ENCODE assay signal across 31 cellular contexts in genomic region chr18:24104486-24104885, GRCh38. TPM values are rescaled to one million over a fixed set of nuclear protein-coding genes. Genes with fewer than 3 reads are reported as not detected.
DNase-seq lines count a peak whose midpoint lies in the region; ATAC-seq and TF ChIP-seq lines count a peak whose summit lies in the region.
"Had no signal": no experiment of that assay in that cellular context is flagged by ENCODE, and none has a peak within 500 bp of the region (broad histone marks: within the 10 kb centered on the region; RNA-seq: fewer than 3 reads in every experiment).

No MANE protein-coding gene starts in this region.

- H3K4me3 Mint-ChIP-seq in activated CD8-positive, alpha-beta T cell treated with anti-CD3 and anti-CD28 coated beads for 36 hours, result no peak overlapping the region
- H3K4me3 Mint-ChIP-seq in activated CD8-positive, alpha-beta T cell treated with anti-CD3 and anti-CD28 coated beads, Interleukin-2, amount 10 ng/mL, durations not matched to agents 7 days and 5 days, result no peak overlapping the region
- H3K4me3 Mint-ChIP-seq in central memory CD8-positive, alpha-beta T cell, result no peak overlapping the region
- no peak overlapping the region for H3K4me3 Mint-ChIP-seq in stimulated activated effector memory CD8-positive, alpha-beta T cell treated with anti-CD3 and anti-CD28 coated beads, Interleukin-12 subunit alpha, Interleukin-12 subunit beta, amount 100 ng/mL, for 72 hours
- H3K4me3 Mint-ChIP-seq in activated CD4-positive, alpha-beta memory T cell treated with anti-CD3 and anti-CD28 coated beads, Interleukin-2, amount 10 ng/mL, durations not matched to agents 7 days and 5 days, result no peak overlapping the region
- H3K4me3 Mint-ChIP-seq: CD14-positive monocyte had no signal

- no peak for TF ChIP-seq CTCF in activated CD8-positive, alpha-beta T cell treated with anti-CD3 and anti-CD28 coated beads for 36 hours (IDR thresholded peaks at IDR 0.05)
- TF ChIP-seq CTCF in HEK293 (tag by site-specific recombination; IDR thresholded peaks at IDR 0.05), result no peak

- no peak overlapping the region for H3K4me3 ChIP-seq in HEK293 (ENCODE audit: low read depth, low read length)
- H3K4me3 ChIP-seq: GM12878 had no signal

- peaks cover 0 to 4% of the 10 kb centered on the region in 2 experiments; a peak in 2 of 3 replicates for H3K36me3 ChIP-seq in HEK293 (ENCODE audit: control insufficient read depth in 2 of 2, insufficient read depth in 1 of 2, low read length in 2 of 2)
- H3K36me3 ChIP-seq: BE2C had no signal

- no peak overlapping the region for H3K27ac ChIP-seq in HEK293 (ENCODE audit: extremely low read depth, low read depth, low read length)

- ATAC-seq in activated CD8-positive, alpha-beta T cell treated with anti-CD3 and anti-CD28 coated beads for 36 hours, result no peak
- ATAC-seq in activated CD8-positive, alpha-beta T cell treated with anti-CD3 and anti-CD28 coated beads, Interleukin-2, amount 10 ng/mL, durations not matched to agents 7 days and 5 days, result no peak
- ATAC-seq in central memory CD8-positive, alpha-beta T cell (replicated peaks; ENCODE audit: extremely low read depth, poor library complexity, severe bottlenecking), result no peak
- no peak for ATAC-seq in stimulated activated effector memory CD8-positive, alpha-beta T cell treated with anti-CD3 and anti-CD28 coated beads, Interleukin-12 subunit alpha, Interleukin-12 subunit beta, amount 100 ng/mL, for 72 hours
- ATAC-seq: GM12878, HepG2, PC-3 had no signal

- CTCF ChIA-PET in activated CD8-positive, alpha-beta T cell treated with anti-CD3 and anti-CD28 coated beads for 36 hours (lab: Charles Lee), result no interaction called here
- CTCF ChIA-PET in activated CD8-positive, alpha-beta T cell treated with anti-CD3 and anti-CD28 coated beads, Interleukin-2, amount 10 ng/mL, durations not matched to agents 7 days and 5 days (lab: Charles Lee), result interaction anchor here (1.6 kb wide), 1 partner anchor 11 kb away, joined by 3 read pairs; no protein-coding TSS in a partner anchor
- CTCF ChIA-PET in HEK293 (lab: Yijun Ruan, JAX), result interaction anchor here (0.6 to 1.0 kb wide), 5 partner anchors 15 to 307 kb away, joined by 3 to 5 read pairs (median 4); no protein-coding TSS in a partner anchor
- CTCF ChIA-PET in activated CD4-positive, alpha-beta memory T cell treated with anti-CD3 and anti-CD28 coated beads, Interleukin-2, amount 10 ng/mL, durations not matched to agents 7 days and 5 days (lab: Charles Lee), result no interaction called here

- intact Hi-C loops in activated CD8-positive, alpha-beta T cell treated with anti-CD3 and anti-CD28 coated beads for 36 hours (cut with micrococcal nuclease), result no loop called here

- peak overlapping the region; percentile 33 for H3K27ac Mint-ChIP-seq in activated CD8-positive, alpha-beta T cell treated with anti-CD3 and anti-CD28 coated beads for 36 hours
- H3K27ac Mint-ChIP-seq in activated CD8-positive, alpha-beta T cell treated with anti-CD3 and anti-CD28 coated beads, Interleukin-2, amount 10 ng/mL, durations not matched to agents 7 days and 5 days, result no peak overlapping the region
- H3K27ac Mint-ChIP-seq in central memory CD8-positive, alpha-beta T cell (ENCODE audit: low read depth), result peak overlapping the region; percentile 25
- H3K27ac Mint-ChIP-seq in stimulated activated effector memory CD8-positive, alpha-beta T cell treated with anti-CD3 and anti-CD28 coated beads, Interleukin-12 subunit alpha, Interleukin-12 subunit beta, amount 100 ng/mL, for 72 hours, result peak overlapping the region; percentile 73
- H3K27ac Mint-ChIP-seq in activated CD4-positive, alpha-beta memory T cell treated with anti-CD3 and anti-CD28 coated beads, Interleukin-2, amount 10 ng/mL, durations not matched to agents 7 days and 5 days, result no peak overlapping the region

- H3K4me1 ChIP-seq in HEK293 (ENCODE audit: control insufficient read depth, insufficient read depth, low read length), result no peaks in the 10 kb centered on the region
- H3K4me1 ChIP-seq: BE2C, Caco-2 had no signal

- no peaks in the 10 kb centered on the region for H3K9me3 ChIP-seq in HEK293 (ENCODE audit: control insufficient read depth, insufficient read depth, low read depth, low read length)
- H3K9me3 ChIP-seq: BE2C, Caco-2, SK-N-SH had no signal

- no peak for DNase-seq in activated CD8-positive, alpha-beta T cell treated with anti-CD3 and anti-CD28 coated beads for 36 hours
- no peak for DNase-seq in activated CD8-positive, alpha-beta T cell treated with anti-CD3 and anti-CD28 coated beads, Interleukin-2, amount 10 ng/mL, durations not matched to agents 7 days and 5 days
- DNase-seq in central memory CD8-positive, alpha-beta T cell (ENCODE audit: low spot score in 2 of 2), result no peak
- DNase-seq in stimulated activated effector memory CD8-positive, alpha-beta T cell treated with anti-CD3 and anti-CD28 coated beads, Interleukin-12 subunit alpha, Interleukin-12 subunit beta, amount 100 ng/mL, for 72 hours (ENCODE audit: low spot score in 2 of 2), result no peak
- no peak for DNase-seq in NCI-H82 (lab: John Stamatoyannopoulos, UW)
- no peak for DNase-seq in activated CD4-positive, alpha-beta memory T cell treated with anti-CD3 and anti-CD28 coated beads, Interleukin-2, amount 10 ng/mL, durations not matched to agents 7 days and 5 days
- DNase-seq in NCI-H128 (lab: John Stamatoyannopoulos, UW; ENCODE audit: unreplicated experiment), result no peak
- DNase-seq: 8988T; ACHN; BE2C; Caco-2; DMS 273 treated with DMSO at 0.1 percent for 48 hours; DMS79; EL; GDM1; GOT3; HCEC 1CT; Karpas-422; NCI-H1092; NCI-H1436; NCI-H187; NCI-H2171 treated with DMSO at 0.1 percent for 48 hours; NCI-H524; NCI-H748 treated with DMSO at 0.1 percent for 48 hours; NK-92 treated with Interleukin-12 subunit alpha and Interleukin-12 subunit beta, amount 100 ng/mL, for 24 hours; PC-3; SK-N-SH had no signal

- no peaks in the 10 kb centered on the region for H3K4me1 Mint-ChIP-seq in activated CD8-positive, alpha-beta T cell treated with anti-CD3 and anti-CD28 coated beads for 36 hours (ENCODE audit: low read depth)
- no peaks in the 10 kb centered on the region for H3K4me1 Mint-ChIP-seq in activated CD8-positive, alpha-beta T cell treated with anti-CD3 and anti-CD28 coated beads, Interleukin-2, amount 10 ng/mL, durations not matched to agents 7 days and 5 days (ENCODE audit: low read depth)
- H3K4me1 Mint-ChIP-seq in central memory CD8-positive, alpha-beta T cell, result peaks cover 47% of the 10 kb centered on the region
- H3K4me1 Mint-ChIP-seq in stimulated activated effector memory CD8-positive, alpha-beta T cell treated with anti-CD3 and anti-CD28 coated beads, Interleukin-12 subunit alpha, Interleukin-12 subunit beta, amount 100 ng/mL, for 72 hours, result peaks cover 52% of the 10 kb centered on the region
- H3K4me1 Mint-ChIP-seq in activated CD4-positive, alpha-beta memory T cell treated with anti-CD3 and anti-CD28 coated beads, Interleukin-2, amount 10 ng/mL, durations not matched to agents 7 days and 5 days, result no peaks in the 10 kb centered on the region

- POLR2A ChIA-PET in activated CD8-positive, alpha-beta T cell treated with anti-CD3 and anti-CD28 coated beads for 36 hours (lab: Charles Lee), result interaction anchor here (2.4 kb wide), 1 partner anchor 11 kb away, joined by 8 read pairs; no protein-coding TSS in a partner anchor
- POLR2A ChIA-PET in activated CD8-positive, alpha-beta T cell treated with anti-CD3 and anti-CD28 coated beads, Interleukin-2, amount 10 ng/mL, durations not matched to agents 7 days and 5 days (lab: Charles Lee), result interaction anchor here (1.0 kb wide), 1 partner anchor 49 kb away, joined by 3 read pairs; no protein-coding TSS in a partner anchor
- POLR2A ChIA-PET in HEK293 (lab: Yijun Ruan, JAX), result interaction anchor here (1.3 kb wide), 1 partner anchor 34 kb away, joined by 3 read pairs; the partner anchor contains the start of gene CABYR
- POLR2A ChIA-PET in activated CD4-positive, alpha-beta memory T cell treated with anti-CD3 and anti-CD28 coated beads, Interleukin-2, amount 10 ng/mL, durations not matched to agents 7 days and 5 days (lab: Charles Lee), result no interaction called here

- H3K36me3 Mint-ChIP-seq in activated CD8-positive, alpha-beta T cell treated with anti-CD3 and anti-CD28 coated beads for 36 hours (ENCODE audit: low read depth), result peaks cover 15% of the 10 kb centered on the region
- peaks cover 51% of the 10 kb centered on the region for H3K36me3 Mint-ChIP-seq in activated CD8-positive, alpha-beta T cell treated with anti-CD3 and anti-CD28 coated beads, Interleukin-2, amount 10 ng/mL, durations not matched to agents 7 days and 5 days (ENCODE audit: low read depth)
- H3K36me3 Mint-ChIP-seq in central memory CD8-positive, alpha-beta T cell (ENCODE audit: insufficient read depth), result peaks cover 45% of the 10 kb centered on the region
- peaks cover 70% of the 10 kb centered on the region for H3K36me3 Mint-ChIP-seq in stimulated activated effector memory CD8-positive, alpha-beta T cell treated with anti-CD3 and anti-CD28 coated beads, Interleukin-12 subunit alpha, Interleukin-12 subunit beta, amount 100 ng/mL, for 72 hours
- peaks cover 51% of the 10 kb centered on the region for H3K36me3 Mint-ChIP-seq in activated CD4-positive, alpha-beta memory T cell treated with anti-CD3 and anti-CD28 coated beads, Interleukin-2, amount 10 ng/mL, durations not matched to agents 7 days and 5 days (ENCODE audit: low read depth)

- no peaks in the 10 kb centered on the region for H3K9me3 Mint-ChIP-seq in activated CD8-positive, alpha-beta T cell treated with anti-CD3 and anti-CD28 coated beads for 36 hours
- no peaks in the 10 kb centered on the region for H3K9me3 Mint-ChIP-seq in activated CD8-positive, alpha-beta T cell treated with anti-CD3 and anti-CD28 coated beads, Interleukin-2, amount 10 ng/mL, durations not matched to agents 7 days and 5 days (ENCODE audit: insufficient read depth)
- H3K9me3 Mint-ChIP-seq in central memory CD8-positive, alpha-beta T cell, result no peaks in the 10 kb centered on the region
- H3K9me3 Mint-ChIP-seq in stimulated activated effector memory CD8-positive, alpha-beta T cell treated with anti-CD3 and anti-CD28 coated beads, Interleukin-12 subunit alpha, Interleukin-12 subunit beta, amount 100 ng/mL, for 72 hours, result no peaks in the 10 kb centered on the region
- no peaks in the 10 kb centered on the region for H3K9me3 Mint-ChIP-seq in activated CD4-positive, alpha-beta memory T cell treated with anti-CD3 and anti-CD28 coated beads, Interleukin-2, amount 10 ng/mL, durations not matched to agents 7 days and 5 days

- no peaks in the 10 kb centered on the region for H3K27me3 Mint-ChIP-seq in activated CD8-positive, alpha-beta T cell treated with anti-CD3 and anti-CD28 coated beads for 36 hours
- no peaks in the 10 kb centered on the region for H3K27me3 Mint-ChIP-seq in activated CD8-positive, alpha-beta T cell treated with anti-CD3 and anti-CD28 coated beads, Interleukin-2, amount 10 ng/mL, durations not matched to agents 7 days and 5 days (ENCODE audit: low read depth)
- H3K27me3 Mint-ChIP-seq in central memory CD8-positive, alpha-beta T cell, result no peaks in the 10 kb centered on the region
- H3K27me3 Mint-ChIP-seq in activated CD4-positive, alpha-beta memory T cell treated with anti-CD3 and anti-CD28 coated beads, Interleukin-2, amount 10 ng/mL, durations not matched to agents 7 days and 5 days, result no peaks in the 10 kb centered on the region

RNA-seq across cellular contexts. Expression of gene CABYR, which starts 34.4 kb away (rescaled TPM):
- total RNA-seq in activated CD8-positive, alpha-beta T cell treated with anti-CD3 and anti-CD28 coated beads for 36 hours, result 1 to 10 TPM; 1.3 to 2.1 TPM
- total RNA-seq in activated CD8-positive, alpha-beta T cell treated with anti-CD3 and anti-CD28 coated beads, Interleukin-2, amount 10 ng/mL, durations not matched to agents 7 days and 5 days, result 1 to 10 TPM in 1 of 2 experiments, under 1 TPM in 1; 0.97 to 1.1 TPM
- under 1 TPM; 0.48 to 0.95 TPM for total RNA-seq in activated CD4-positive, alpha-beta memory T cell treated with anti-CD3 and anti-CD28 coated beads, Interleukin-2, amount 10 ng/mL, durations not matched to agents 7 days and 5 days

Comparison
In these comparisons a context has a peak if more than half of its experiments do, and no peak if none do; other contexts are left out.
1. H3K27ac Mint-ChIP-seq: peak in activated CD8-positive, alpha-beta T cell treated with anti-CD3 and anti-CD28 coated beads for 36 hours (single experiment), central memory CD8-positive, alpha-beta T cell (single experiment) and stimulated activated effector memory CD8-positive, alpha-beta T cell treated with anti-CD3 and anti-CD28 coated beads, Interleukin-12 subunit alpha, Interleukin-12 subunit beta, amount 100 ng/mL, for 72 hours (single experiment); none in activated CD8-positive, alpha-beta T cell treated with anti-CD3 and anti-CD28 coated beads, Interleukin-2, amount 10 ng/mL, durations not matched to agents 7 days and 5 days (single experiment) and activated CD4-positive, alpha-beta memory T cell treated with anti-CD3 and anti-CD28 coated beads, Interleukin-2, amount 10 ng/mL, durations not matched to agents 7 days and 5 days (single experiment).
2. CTCF ChIA-PET loops: an anchor here in activated CD8-positive, alpha-beta T cell treated with anti-CD3 and anti-CD28 coated beads, Interleukin-2, amount 10 ng/mL, durations not matched to agents 7 days and 5 days (1.6 kb wide) and HEK293 (0.6 to 1.0 kb wide); none called in activated CD8-positive, alpha-beta T cell treated with anti-CD3 and anti-CD28 coated beads for 36 hours and activated CD4-positive, alpha-beta memory T cell treated with anti-CD3 and anti-CD28 coated beads, Interleukin-2, amount 10 ng/mL, durations not matched to agents 7 days and 5 days.